ENCODE assay signal across 20 cellular contexts in genomic region chr2:97658691-97659157, GRCh38. TPM values are rescaled to one million over a fixed set of nuclear protein-coding genes. Genes with fewer than 3 reads are reported as not detected.
DNase-seq lines count a peak whose midpoint lies in the region; ATAC-seq and TF ChIP-seq lines count a peak whose summit lies in the region.
"Had no signal": no experiment of that assay in that cellular context is flagged by ENCODE, and none has a peak within 500 bp of the region (broad histone marks: within the 10 kb centered on the region; RNA-seq: fewer than 3 reads in every experiment).

No MANE protein-coding gene starts in this region.

- no peaks in the 10 kb centered on the region for H3K9me3 ChIP-seq in CD4-positive, alpha-beta T cell (ENCODE audit: control insufficient read depth, low read length)
- H3K9me3 ChIP-seq in A673 (ENCODE audit: low read depth, low read length, poor library complexity, severe bottlenecking): peaks cover 4% of the 10 kb centered on the region

- no peak overlapping the region for H3K4me3 ChIP-seq in A673 (ENCODE audit: low read depth, low read length, poor library complexity, severe bottlenecking)

- H3K9me3 Mint-ChIP-seq in activated CD4-positive, alpha-beta T cell treated with anti-CD3 and anti-CD28 coated beads, Interleukin-2, amount 10 ng/mL, durations not matched to agents 24 days and 14 days: no peaks in the 10 kb centered on the region
- H3K9me3 Mint-ChIP-seq in CD4-positive, alpha-beta T cell: no peaks in the 10 kb centered on the region

- no peak for ATAC-seq in CD4-positive, alpha-beta T cell (ENCODE audit: poor library complexity)
- ATAC-seq: Panc1 had no signal

- H3K4me1 Mint-ChIP-seq in activated CD4-positive, alpha-beta T cell treated with anti-CD3 and anti-CD28 coated beads, Interleukin-2, amount 10 ng/mL, durations not matched to agents 24 days and 14 days: peaks cover 41% of the 10 kb centered on the region
- H3K4me1 Mint-ChIP-seq in CD4-positive, alpha-beta T cell (ENCODE audit: low read depth): peaks cover 22% of the 10 kb centered on the region

- no peak overlapping the region for H3K27ac ChIP-seq in CD4-positive, alpha-beta T cell (ENCODE audit: low read depth, low read length)
- H3K27ac ChIP-seq in A673 (ENCODE audit: low read depth, low read length, poor library complexity, severe bottlenecking): no peak overlapping the region
- H3K27ac ChIP-seq: HL-60, RWPE1 had no signal

- POLR2A ChIA-PET in CD4-positive, alpha-beta T cell (lab: Charles Lee): no interaction called here
- POLR2A ChIA-PET in A673 (lab: Charles Lee; ENCODE audit: low non-redundant PET): no interaction called here

- no peak overlapping the region for H3K4me3 Mint-ChIP-seq in activated CD4-positive, alpha-beta T cell treated with anti-CD3 and anti-CD28 coated beads, Interleukin-2, amount 10 ng/mL, durations not matched to agents 24 days and 14 days
- peak overlapping the region; percentile 25 for H3K4me3 Mint-ChIP-seq in CD4-positive, alpha-beta T cell

- peak; percentile 54 for DNase-seq in activated CD4-positive, alpha-beta T cell treated with anti-CD3 and anti-CD28 coated beads, Interleukin-2, amount 10 ng/mL, durations not matched to agents 24 days and 14 days
- no peak for DNase-seq in activated CD4-positive, alpha-beta T cell treated with anti-CD3 and anti-CD28 coated beads for 4 hours
- DNase-seq in CD4-positive, alpha-beta T cell: no peak
- DNase-seq in erythroblast (lab: John Stamatoyannopoulos, UW) (peak; percentile 21 to 25), A673 (ENCODE audit: low spot score) (no peak), SIG-M5 treated with dmso at 0.1 percent for 504 hours (lab: John Stamatoyannopoulos, UW; ENCODE audit: unreplicated experiment) (no peak)
- DNase-seq: 8988T, Karpas-422, NCI-H1092, NCI-H1417 treated with DMSO at 0.1 percent for 48 hours, NCI-H1694 treated with DMSO at 0.1 percent for 48 hours, NCI-H2081, NCI-H226, NCI-H510A, NCI-H69, SHP77 had no signal

- H3K36me3 Mint-ChIP-seq in activated CD4-positive, alpha-beta T cell treated with anti-CD3 and anti-CD28 coated beads, Interleukin-2, amount 10 ng/mL, durations not matched to agents 24 days and 14 days (ENCODE audit: low read depth): peaks cover 64% of the 10 kb centered on the region
- peaks cover 65% of the 10 kb centered on the region for H3K36me3 Mint-ChIP-seq in CD4-positive, alpha-beta T cell (ENCODE audit: low read depth)

- no peak overlapping the region for H3K27ac Mint-ChIP-seq in activated CD4-positive, alpha-beta T cell treated with anti-CD3 and anti-CD28 coated beads, Interleukin-2, amount 10 ng/mL, durations not matched to agents 24 days and 14 days
- peak overlapping the region; percentile 27 for H3K27ac Mint-ChIP-seq in CD4-positive, alpha-beta T cell

- BruUV-seq in A673 (replicated peaks; lab: Mats Ljungman, UMichigan): no TSS peak

- TF ChIP-seq POLR2A in erythroblast (IDR thresholded peaks at IDR 0.05; ENCODE audit: low read length): no peak

- H3K27me3 Mint-ChIP-seq in activated CD4-positive, alpha-beta T cell treated with anti-CD3 and anti-CD28 coated beads, Interleukin-2, amount 10 ng/mL, durations not matched to agents 24 days and 14 days: no peaks in the 10 kb centered on the region
- H3K27me3 Mint-ChIP-seq in CD4-positive, alpha-beta T cell: no peaks in the 10 kb centered on the region

- H3K4me1 ChIP-seq in A673 (ENCODE audit: insufficient read depth, low read length, poor library complexity, severe bottlenecking): peaks cover 10% of the 10 kb centered on the region

- intact Hi-C loops in activated CD4-positive, alpha-beta T cell treated with anti-CD3 and anti-CD28 coated beads, Interleukin-2, amount 10 ng/mL, durations not matched to agents 24 days and 14 days (cut with micrococcal nuclease): no loop called here
- intact Hi-C loops in CD4-positive, alpha-beta T cell (cut with DNase I, micrococcal nuclease): no loop called here
- intact Hi-C loops in A673 (cut with micrococcal nuclease; ENCODE audit: unreplicated experiment): no loop called here

- no peak for TF ChIP-seq CTCF in CD4-positive, alpha-beta T cell (IDR thresholded peaks at IDR 0.05)
- no peak for TF ChIP-seq CTCF in A673 (conservative IDR thresholded peaks at IDR 0.05; ENCODE audit: low read depth, low read length)

- no peaks in the 10 kb centered on the region for H3K27me3 ChIP-seq in CD4-positive, alpha-beta T cell (ENCODE audit: control insufficient read depth, insufficient read depth, low read length)
- no peaks in the 10 kb centered on the region for H3K27me3 ChIP-seq in A673 (replicated peaks; ENCODE audit: insufficient read depth, low read depth, low read length, poor library complexity)

- CTCF ChIA-PET in CD4-positive, alpha-beta T cell (lab: Charles Lee): no interaction called here
- CTCF ChIA-PET in A673 (lab: Charles Lee): no interaction called here

- peaks cover 5% of the 10 kb centered on the region for H3K36me3 ChIP-seq in A673 (ENCODE audit: insufficient read depth, low read length, poor library complexity, severe bottlenecking)

RNA-seq across cellular contexts. Expression of gene ACTR1B, which starts 5.1 kb away (rescaled TPM):
- total RNA-seq in activated CD4-positive, alpha-beta T cell treated with anti-CD3 and anti-CD28 coated beads, Interleukin-2, amount 10 ng/mL, durations not matched to agents 24 days and 14 days: 122 TPM in 2 replicates
- 10 to 100 TPM; 89.5 to 92.8 TPM for total RNA-seq in CD4-positive, alpha-beta T cell
- total RNA-seq in A673 (2021): 36.3 and 41.7 TPM in 2 replicates

RNA-seq across cellular contexts. Expression of gene C2orf92, which starts 10.8 kb away (rescaled TPM):
- total RNA-seq in activated CD4-positive, alpha-beta T cell treated with anti-CD3 and anti-CD28 coated beads, Interleukin-2, amount 10 ng/mL, durations not matched to agents 24 days and 14 days: 16.8 and 16.9 TPM in 2 replicates
- 10 to 100 TPM; 12.4 to 13.4 TPM for total RNA-seq in CD4-positive, alpha-beta T cell
- 2.4 and 3.7 TPM in 2 replicates for total RNA-seq in A673 (2021)

RNA-seq across cellular contexts. Expression of gene COX5B, which starts 12.9 kb away (rescaled TPM):
- 227 and 233 TPM in 2 replicates for total RNA-seq in activated CD4-positive, alpha-beta T cell treated with anti-CD3 and anti-CD28 coated beads, Interleukin-2, amount 10 ng/mL, durations not matched to agents 24 days and 14 days
- total RNA-seq in CD4-positive, alpha-beta T cell: 100 to 1,000 TPM; 112 to 121 TPM
- 205 and 219 TPM in 2 replicates for total RNA-seq in A673 (2021)

RNA-seq across cellular contexts. Expression of gene ZAP70, which starts 54.7 kb away (rescaled TPM):
- total RNA-seq in activated CD4-positive, alpha-beta T cell treated with anti-CD3 and anti-CD28 coated beads, Interleukin-2, amount 10 ng/mL, durations not matched to agents 24 days and 14 days: 240 and 242 TPM in 2 replicates
- total RNA-seq in CD4-positive, alpha-beta T cell: 100 to 1,000 TPM; 440 to 470 TPM
- not detected in 2 replicates for total RNA-seq in A673 (2021)
- total RNA-seq: H4 had no signal

Comparison
In these comparisons a context has a peak if more than half of its experiments do, and no peak if none do; other contexts are left out.
1. DNase-seq: peak in activated CD4-positive, alpha-beta T cell treated with anti-CD3 and anti-CD28 coated beads, Interleukin-2, amount 10 ng/mL, durations not matched to agents 24 days and 14 days (single experiment) and erythroblast (2 of 2); none in activated CD4-positive, alpha-beta T cell treated with anti-CD3 and anti-CD28 coated beads for 4 hours (0 of 2), CD4-positive, alpha-beta T cell (0 of 10), A673 (single experiment) and SIG-M5 treated with dmso at 0.1 percent for 504 hours (single experiment).